Comparison of ENCODE assay signal across 27 cellular contexts in genomic region chr10:122560279-122560804, GRCh38. TPM values are rescaled to one million over a fixed set of nuclear protein-coding genes. Genes with fewer than 3 reads are reported as not detected.
DNase-seq lines count a peak whose midpoint lies in the region; ATAC-seq, FAIRE-seq and TF ChIP-seq lines count a peak whose summit lies in the region.
"Had no signal": no experiment of that assay in that cellular context is flagged by ENCODE, and none has a peak within 500 bp of the region (broad histone marks: within the 10 kb centered on the region; RNA-seq: fewer than 3 reads in every experiment).

DMBT1 (plus strand) TSS chr10:122560754; CDS start chr10:122560771, 17 bp downstream.

- H3K27me3 ChIP-seq in H1 (replicated peaks in 1 of 4; ENCODE audit: control insufficient read depth in 3 of 4, extremely low read depth in 1 of 4, insufficient read depth in 3 of 4, low read length in 3 of 4) (no peaks in the 10 kb centered on the region), body of pancreas (no peaks in the 10 kb centered on the region), endodermal cell (ENCODE audit: control insufficient read depth, insufficient read depth, low read length, poor library complexity, severe bottlenecking) (peaks cover 82% of the 10 kb centered on the region)
- H3K27me3 ChIP-seq: ovary had no signal

- no peak within 1 kb of the TSS for H4K5ac ChIP-seq in H1 (ENCODE audit: insufficient read length, low read depth, low read length)

- no peaks in the 10 kb centered on the region for H3K9me3 ChIP-seq in A549
- no peaks in the 10 kb centered on the region for H3K9me3 ChIP-seq in H1 (ENCODE audit: insufficient read depth in 2 of 2, low read depth in 1 of 2, low read length in 1 of 2)
- no peaks in the 10 kb centered on the region for H3K9me3 ChIP-seq in body of pancreas
- H3K9me3 ChIP-seq in endodermal cell (ENCODE audit: control insufficient read depth, low read length), result no peaks in the 10 kb centered on the region
- H3K9me3 ChIP-seq: ovary, SK-N-SH had no signal

- H2BK15ac ChIP-seq in H1 (ENCODE audit: low read length), result no peak within 1 kb of the TSS

- H3K18ac ChIP-seq in H1 (ENCODE audit: extremely low read depth, low read length), result no peak within 1 kb of the TSS

- H3K23me2 ChIP-seq in H1 (ENCODE audit: low read depth, low read length), result no peaks in the 10 kb centered on the region

- H3K9ac ChIP-seq in H1 (replicated peaks in 1 of 4; ENCODE audit: extremely low read depth in 1 of 4, low read depth in 3 of 4, low read length in 3 of 4) (no peak within 1 kb of the TSS), endodermal cell (ENCODE audit: extremely low read depth, low read length, poor library complexity, severe bottlenecking) (no peak within 1 kb of the TSS)
- H3K9ac ChIP-seq: GM23248, SK-N-SH had no signal

- DNase-seq in A549 (ENCODE audit: low read depth in 1 of 2, low spot score in 1 of 2), result no peak
- DNase-seq in LHCN-M2 (ENCODE audit: low read depth), result no peak
- no peak for DNase-seq in H1 (ENCODE audit: low read depth in 1 of 2, low spot score in 2 of 2)
- no peak for DNase-seq in myocyte (ENCODE audit: low read depth)
- no peak for DNase-seq in midbrain (lab: John Stamatoyannopoulos, UW)
- no peak for DNase-seq in activated naive CD4-positive, alpha-beta T cell treated with Interleukin-2 at 50 U/mL for 16 hours
- DNase-seq in body of pancreas, result no peak
- DNase-seq in endodermal cell, result no peak
- DNase-seq: activated CD4-positive, alpha-beta T cell treated with anti-CD3 and anti-CD28 coated beads for 4 hours; activated naive CD4-positive, alpha-beta T cell; activated T-cell treated with anti-CD3 and anti-CD28 coated beads, Interleukin-2, amount 50 U/mL, for 4 hours; amygdala; GM23248; KBM-7; MV-4-11; natural killer cell; NCI-H2171; ovary; SK-N-SH; stimulated activated CD4-positive, alpha-beta T cell treated with anti-CD3 and anti-CD28 coated beads, Interleukin-12 subunit alpha, Interleukin-12 subunit beta, amount 100 ng/mL, for 4 hours; stimulated activated CD4-positive, alpha-beta T cell treated with anti-CD3 and anti-CD28 coated beads, Interleukin-4, amount 100 ng/mL, for 24 hours; stimulated activated naive CD4-positive, alpha-beta T cell; T-helper 17 cell had no signal

- H3K4me1 Mint-ChIP-seq in endodermal cell, result peaks cover 27% of the 10 kb centered on the region

- intact Hi-C loops in body of pancreas (cut with DNase I), result no loop called here

- no peak within 1 kb of the TSS for H2BK120ac ChIP-seq in H1 (replicated peaks; ENCODE audit: low read depth, low read length)

- H4K91ac ChIP-seq in H1 (replicated peaks; ENCODE audit: insufficient read length, low read length), result no peak within 1 kb of the TSS

- H3K4me1 ChIP-seq in A549, result peaks cover 6% of the 10 kb centered on the region; the same call in 1 of the 3 replicates
- H3K4me1 ChIP-seq in H1 (replicated peaks in 1 of 4; ENCODE audit: control insufficient read depth in 3 of 4, insufficient read depth in 4 of 4, low read length in 3 of 4), result peaks cover 0 to 4% (median 1%) of the 10 kb centered on the region in 4 experiments; a peak in 3 of 7 replicates
- H3K4me1 ChIP-seq in body of pancreas, result no peaks in the 10 kb centered on the region
- peaks cover 3% of the 10 kb centered on the region for H3K4me1 ChIP-seq in endodermal cell (ENCODE audit: control insufficient read depth, insufficient read depth, low read length)

- no peaks in the 10 kb centered on the region for H3K79me1 ChIP-seq in H1 (ENCODE audit: low read depth, low read length)

- H2AFZ ChIP-seq in H1 (ENCODE audit: low read length), result 0 out of 2 replicates have a peak within 1 kb of the TSS, but pooled peaks have one; percentile 27
- H2AFZ ChIP-seq: GM23248 had no signal

- no peak within 1 kb of the TSS for H2BK5ac ChIP-seq in H1 (ENCODE audit: low read depth, low read length)

- ATAC-seq in A549, result no peak
- no peak for ATAC-seq in body of pancreas
- ATAC-seq: activated T-cell treated with anti-CD3 and anti-CD28 coated beads, Interleukin-2, amount 50 U/mL, for 4 hours; natural killer cell; T-helper 17 cell had no signal

- H3K4me3 ChIP-seq in A549 (no peak within 1 kb of the TSS), H1 (ENCODE audit: extremely low read depth in 1 of 4, insufficient read depth in 2 of 4, low read depth in 3 of 4, low read length in 4 of 4) (no peak within 1 kb of the TSS), body of pancreas (no peak within 1 kb of the TSS), endodermal cell (ENCODE audit: low read length) (no peak within 1 kb of the TSS)
- H3K4me3 ChIP-seq: GM23248, ovary had no signal

- TF ChIP-seq RAD21 in A549 (conservative IDR thresholded peaks at IDR 0.05 in 1 of 2, IDR thresholded peaks at IDR 0.05 in 1 of 2), result no peak
- TF ChIP-seq RAD21 in H1 (IDR thresholded peaks at IDR 0.05 in 1 of 2, conservative IDR thresholded peaks at IDR 0.05 in 1 of 2; ENCODE audit: low read depth in 2 of 2, low read length in 2 of 2), result no peak

- CTCF ChIA-PET in A549 (lab: Yijun Ruan, JAX), result interaction anchor here (1.8 to 2.4 kb wide), 2 partner anchors 126 to 258 kb away, joined by 4 to 7 read pairs; no protein-coding TSS in a partner anchor
- CTCF ChIA-PET in H1 (lab: Charles Lee; ENCODE audit: partially characterized antibody), result interaction anchor here (0.9 to 6.3 kb wide), 2 partner anchors 8 to 79 kb away, joined by 3 to 63 read pairs; no protein-coding TSS in a partner anchor

- peak within 1 kb of the TSS; percentile 8; the same call in 1 of the 2 replicates for H2AK5ac ChIP-seq in H1 (ENCODE audit: low read depth, low read length)

- H3K36me3 ChIP-seq in H1 (ENCODE audit: control insufficient read depth in 2 of 4, insufficient read depth in 4 of 4, low read length in 3 of 4), result no peaks in the 10 kb centered on the region
- H3K36me3 ChIP-seq in body of pancreas (replicated peaks in 1 of 2; ENCODE audit: insufficient read depth in 1 of 2, low read depth in 2 of 2), result no peaks in the 10 kb centered on the region
- H3K36me3 ChIP-seq in endodermal cell (ENCODE audit: control insufficient read depth, insufficient read depth, low read length), result no peaks in the 10 kb centered on the region
- H3K36me3 ChIP-seq: ovary had no signal

- no peak within 1 kb of the TSS for H3K27ac ChIP-seq in A549
- H3K27ac ChIP-seq in H1 (ENCODE audit: low read depth, low read length), result no peak within 1 kb of the TSS
- peak within 1 kb of the TSS in 1 of 4 donors; percentile 35 for H3K27ac ChIP-seq in body of pancreas
- H3K27ac ChIP-seq in endodermal cell (ENCODE audit: low read depth, low read length), result no peak within 1 kb of the TSS
- H3K27ac ChIP-seq: GM23248, ovary, RWPE1 had no signal

- no peak within 1 kb of the TSS for H4K8ac ChIP-seq in H1 (ENCODE audit: extremely low read depth, insufficient read depth, low read length)

- H3K4ac ChIP-seq in H1 (replicated peaks; ENCODE audit: insufficient read length, low read depth, low read length), result no peak within 1 kb of the TSS

- TF ChIP-seq CTCF in A549 (IDR thresholded peaks at IDR 0.05) (no peak), H1 (IDR thresholded peaks at IDR 0.05; ENCODE audit: control extremely low read depth in 1 of 3, insufficient read depth in 1 of 3, low read depth in 1 of 3, low read length in 3 of 3) (no peak), body of pancreas (IDR thresholded peaks at IDR 0.05) (no peak), endodermal cell (conservative IDR thresholded peaks at IDR 0.05) (no peak)

- H3K14ac ChIP-seq in H1 (ENCODE audit: insufficient read length), result no peak within 1 kb of the TSS

- TF ChIP-seq POLR2A in A549 (IDR thresholded peaks at IDR 0.05; ENCODE audit: low read length) (no peak), H1 (IDR thresholded peaks at IDR 0.05; ENCODE audit: control extremely low read depth in 1 of 2, low read depth in 2 of 2, low read length in 2 of 2) (no peak), body of pancreas (IDR thresholded peaks at IDR 0.05) (no peak)

- H4K20me1 ChIP-seq in H1 (replicated peaks in 1 of 2; ENCODE audit: control insufficient read depth in 1 of 2, insufficient read depth in 2 of 2, low read length in 2 of 2), result no peaks in the 10 kb centered on the region

- H3K4me3 Mint-ChIP-seq in endodermal cell, result no peak within 1 kb of the TSS
- H3K4me3 Mint-ChIP-seq: activated T-cell treated with anti-CD3 and anti-CD28 coated beads, Interleukin-2, amount 50 U/mL, for 4 hours; dendritic cell treated with granulocyte-macrophage colony-stimulating factor and Interleukin-4, amounts not matched to agents 40 ng/mL and 50 ng/mL, for 4 days; natural killer cell had no signal

- H3K27me3 Mint-ChIP-seq in endodermal cell (ENCODE audit: insufficient read depth), result peaks cover 49% of the 10 kb centered on the region

- H3K23ac ChIP-seq in H1 (ENCODE audit: insufficient read length), result no peak within 1 kb of the TSS

- no peak within 1 kb of the TSS for H3K56ac ChIP-seq in H1 (replicated peaks; ENCODE audit: insufficient read length, low read depth, low read length)

- no peak within 1 kb of the TSS for H2BK20ac ChIP-seq in H1 (ENCODE audit: low read length)

- no peaks in the 10 kb centered on the region for H3K36me3 Mint-ChIP-seq in endodermal cell (ENCODE audit: low read depth)
- H3K36me3 Mint-ChIP-seq: natural killer cell had no signal

- WGBS in A549 (ENCODE audit: missing lambda C conversion rate), result 20% methylated on average over 4 of the region's 4 CpGs
- 74% methylated on average over 4 of the region's 4 CpGs; no CpG with 5 or more reads in 1 of the 2 experiments for WGBS in H1 (ENCODE audit: extremely low coverage in 1 of 2, insufficient coverage in 1 of 2, insufficient read length in 1 of 2, insufficient replicate concordance in 2 of 2, low coverage in 1 of 2, low lambda C conversion rate in 2 of 2, missing lambda C conversion rate in 1 of 2), 2 experiments
- 2 to 5% methylated on average over 4 of the region's 4 CpGs for WGBS in body of pancreas, 2 donors
- WGBS in endodermal cell (ENCODE audit: insufficient coverage in 1 of 2, insufficient read length in 1 of 2), 2 experiments, result 96% methylated on average over 3 to 4 of the region's 4 CpGs

- TF ChIP-seq EP300 in A549 (IDR thresholded peaks at IDR 0.05) (no peak), H1 (IDR thresholded peaks at IDR 0.05; ENCODE audit: borderline replicate concordance in 1 of 2, low read depth in 2 of 2, low read length in 2 of 2) (no peak)

- no peak within 1 kb of the TSS for H2BK12ac ChIP-seq in H1 (ENCODE audit: low read depth, low read length)

- no peaks in the 10 kb centered on the region for H3K9me3 Mint-ChIP-seq in endodermal cell
- H3K9me3 Mint-ChIP-seq: activated T-cell treated with anti-CD3 and anti-CD28 coated beads, Interleukin-2, amount 50 U/mL, for 4 hours; dendritic cell treated with granulocyte-macrophage colony-stimulating factor and Interleukin-4, amounts not matched to agents 40 ng/mL and 50 ng/mL, for 4 days; natural killer cell had no signal

- H3K4me2 ChIP-seq in A549, result peak within 1 kb of the TSS; percentile 25; the same call in 1 of the 3 replicates
- no peak within 1 kb of the TSS for H3K4me2 ChIP-seq in H1 (ENCODE audit: insufficient read depth in 1 of 2, low read depth in 2 of 2, low read length in 2 of 2)
- H3K4me2 ChIP-seq: SK-N-SH had no signal

- no peak within 1 kb of the TSS for H3K27ac Mint-ChIP-seq in endodermal cell
- H3K27ac Mint-ChIP-seq: dendritic cell treated with granulocyte-macrophage colony-stimulating factor and Interleukin-4, amounts not matched to agents 40 ng/mL and 50 ng/mL, for 4 days; natural killer cell had no signal

- POLR2A ChIA-PET in A549 (lab: Yijun Ruan, JAX) (no interaction called here), H1 (lab: Charles Lee; ENCODE audit: partially characterized antibody) (no interaction called here)

- H3K79me2 ChIP-seq in H1 (ENCODE audit: control insufficient read depth in 1 of 2, insufficient read depth in 2 of 2, low read length in 2 of 2), result no peaks in the 10 kb centered on the region

- FAIRE-seq in A549 (lab: Jason Lieb, UNC) (no peak), H1 (lab: Jason Lieb, UNC) (no peak)
- FAIRE-seq: A204.1 had no signal

RNA-seq across cellular contexts. Expression of gene DMBT1, which starts in this region (rescaled TPM):
- polyA plus RNA-seq in A549 (2011; rRNA removed), result 0.01 and 0.05 TPM in 2 replicates
- polyA plus RNA-seq in A549 (2012; cell fraction: cytosol; rRNA removed), result 0.01 TPM in 2 replicates
- polyA plus RNA-seq in A549 (2012; cell fraction: nucleus; rRNA removed), result 0.01 TPM in 1 of 2 replicates, not detected in the other
- polyA plus RNA-seq in A549 (2017; fragmentation: RNase III; extraction: RNeasy Plus Mini Kit Qiagen cat#74134 plus additional on column Dnase treatment), result 0.01 to 0.03 TPM in 2 of 3 replicates, not detected in the other
- 0.15 TPM in 1 of 2 replicates, not detected in the other for polyA minus RNA-seq in A549 (2011; rRNA and poly(A)+ RNA removed)
- 18.4 and 21.9 TPM in 2 replicates for total RNA-seq in LHCN-M2 (2014; rRNA removed)
- 2.6 TPM for polyA plus RNA-seq in LHCN-M2 (2012)
- total RNA-seq in H1 (2021; fragmentation: NEBNext Ultra II Directional; extraction: Animal tissue kit (Norgen Biotek cat#: 25700)), result not detected in 2 replicates
- 0.02 and 0.03 TPM in 2 replicates for polyA plus RNA-seq in H1 (2011; rRNA removed)
- polyA plus RNA-seq in H1 (2011; cell fraction: cytosol; rRNA removed), result not detected
- 0.04 TPM for polyA plus RNA-seq in H1 (2011; cell fraction: nucleus; rRNA removed)
- not detected in 4 replicates for polyA plus RNA-seq in H1 (2012, experiment 1 of 2)
- not detected for polyA plus RNA-seq in H1 (2012, experiment 2 of 2)
- polyA plus RNA-seq in H1 (2013, experiment 1 of 2), result 0.02 TPM
- polyA plus RNA-seq in H1 (2013, experiment 2 of 2), result under 0.01 TPM
- 0.03 TPM in 1 of 2 replicates, not detected in the other for polyA minus RNA-seq in H1 (2011; rRNA and poly(A)+ RNA removed)
- not detected for polyA minus RNA-seq in H1 (2011; cell fraction: cytosol; rRNA and poly(A)+ RNA removed)
- polyA minus RNA-seq in H1 (2011; cell fraction: nucleus; rRNA and poly(A)+ RNA removed), result not detected
- total RNA-seq in myocyte, result 93.9 and 289 TPM in 2 replicates
- polyA plus RNA-seq in myocyte (2012), result 9.2 TPM
- under 1 TPM; 0.26 to 0.33 TPM for total RNA-seq in body of pancreas
- not detected for total RNA-seq in endodermal cell
- polyA plus RNA-seq in endodermal cell (2013, experiment 1 of 2), result not detected
- polyA plus RNA-seq in endodermal cell (2013, experiment 2 of 2), result 0.04 TPM
- total RNA-seq: activated CD8-positive, alpha-beta memory T cell treated with anti-CD3 and anti-CD28 coated beads for 36 hours; GM23248; natural killer cell; T-helper 17 cell had no signal
- polyA plus RNA-seq: GM23248, SK-N-SH had no signal

Comparison
In these comparisons a context has a peak if more than half of its experiments do, and no peak if none do; other contexts are left out.
1. RNA of gene DMBT1 (total RNA-seq): 93.9 to 289 TPM in myocyte and 18.4 to 21.9 TPM in LHCN-M2; 0.26 to 0.33 TPM in body of pancreas, not detected in H1 and not detected in endodermal cell; every median in the first group is over 10 times any median in the second.